7 cellular contexts compared by ENCODE assay signal in genomic region chr5:256347-256746, GRCh38. TPM values are rescaled to one million over a fixed set of nuclear protein-coding genes. Genes with fewer than 3 reads are reported as not detected.
DNase-seq lines count a peak whose midpoint lies in the region; ATAC-seq and TF ChIP-seq lines count a peak whose summit lies in the region.
"Not testable (repeated sequence)": the region's sequence is repeated elsewhere in the genome, so short reads cannot be mapped to it uniquely, and the experiment has no call there.

No MANE protein-coding gene starts in this region.

- TF ChIP-seq CTCF in HCT116 (IDR thresholded peaks at IDR 0.05 in 2 of 3, conservative IDR thresholded peaks at IDR 0.05 in 1 of 3; ENCODE audit: borderline replicate concordance in 1 of 3, insufficient read depth in 1 of 3, low read depth in 2 of 3, low read length in 2 of 3); liver (IDR thresholded peaks at IDR 0.05; ENCODE audit: low read depth, low read length, missing input control); psoas muscle (IDR thresholded peaks at IDR 0.05): not testable (repeated sequence)
- peak in 1 of 6 experiments; percentile 12 for TF ChIP-seq CTCF in Peyer's patch (IDR thresholded peaks at IDR 0.05)

- not testable (repeated sequence) for H3K9me3 ChIP-seq in HCT116 (ENCODE audit: control insufficient read depth in 1 of 2, insufficient read depth in 1 of 2, low read depth in 1 of 2, low read length in 2 of 2); Peyer's patch; liver (ENCODE audit: control insufficient read depth in 4 of 4, low read length in 3 of 4); psoas muscle

- not testable (repeated sequence) for TF ChIP-seq POLR2A in HCT116 (IDR thresholded peaks at IDR 0.05; ENCODE audit: borderline replicate concordance, extremely low read depth, insufficient read depth, insufficient read length); Peyer's patch (IDR thresholded peaks at IDR 0.05)

- not testable (repeated sequence) for H3K79me2 ChIP-seq in HCT116 (ENCODE audit: insufficient read depth, low read length)

- POLR2A ChIA-PET in HCT116 (lab: Charles Lee): not testable (repeated sequence)

- H3K4me3 Mint-ChIP-seq in activated naive CD8-positive, alpha-beta T cell treated with anti-CD3 and anti-CD28 coated beads for 36 hours: not testable (repeated sequence)

- not testable (repeated sequence) for H3K4me1 ChIP-seq in HCT116 (ENCODE audit: control insufficient read depth in 1 of 2, insufficient read depth in 2 of 2, low read length in 2 of 2); Peyer's patch; psoas muscle
- H3K4me1 ChIP-seq in liver (ENCODE audit: control insufficient read depth in 4 of 4, insufficient read depth in 4 of 4, low read length in 3 of 4): peaks cover 0 to 12% (median 4%) of the 10 kb centered on the region in 4 donors

- not testable (repeated sequence) for H4K20me1 ChIP-seq in HCT116 (ENCODE audit: insufficient read depth)

- H3K4me3 ChIP-seq in HCT116 (replicated peaks in 1 of 2; ENCODE audit: low read depth in 1 of 2, low read length in 2 of 2); Peyer's patch; liver (ENCODE audit: low read depth in 1 of 3, low read length in 3 of 3); psoas muscle: not testable (repeated sequence)

- H3K9me2 ChIP-seq in HCT116 (ENCODE audit: insufficient read depth): not testable (repeated sequence)

- H3K9ac ChIP-seq in HCT116 (ENCODE audit: low read length); liver (ENCODE audit: low read depth in 1 of 2, low read length in 2 of 2): not testable (repeated sequence)

- CTCF ChIA-PET in HCT116 (lab: Charles Lee): not testable (repeated sequence)

- H3K36me3 ChIP-seq in HCT116 (ENCODE audit: control insufficient read depth in 1 of 2, insufficient read depth in 2 of 2, low read length in 2 of 2) (peaks cover 11 to 22% of the 10 kb centered on the region in 2 experiments; a peak in 3 of 4 replicates), Peyer's patch (peaks cover 0 to 58% (median 0%) of the 10 kb centered on the region in 3 donors), liver (ENCODE audit: control insufficient read depth in 4 of 4, insufficient read depth in 3 of 4, low read depth in 1 of 4, low read length in 3 of 4) (peaks cover 8 to 13% (median 10%) of the 10 kb centered on the region in 4 donors), psoas muscle (ENCODE audit: insufficient read depth in 1 of 2, low read depth in 1 of 2) (peaks cover 2 to 60% of the 10 kb centered on the region in 2 donors)

- not testable (repeated sequence) for H3K27ac ChIP-seq in HCT116 (ENCODE audit: low read depth, low read length); psoas muscle
- H3K27ac ChIP-seq in Peyer's patch: peak overlapping the region in 2 of 4 donors; percentile 72 to 88
- peak overlapping the region; percentile 31 to 50 for H3K27ac ChIP-seq in liver (ENCODE audit: low read depth in 1 of 2, low read length in 2 of 2)

- H3K4me2 ChIP-seq in HCT116 (ENCODE audit: low read length): not testable (repeated sequence)

- H3K9me3 Mint-ChIP-seq in activated naive CD8-positive, alpha-beta T cell treated with anti-CD3 and anti-CD28 coated beads for 36 hours: not testable (repeated sequence)

- peaks cover 28% of the 10 kb centered on the region for H3K36me3 Mint-ChIP-seq in activated naive CD8-positive, alpha-beta T cell treated with anti-CD3 and anti-CD28 coated beads for 36 hours

- not testable (repeated sequence) for TF ChIP-seq RAD21 in HCT116 (IDR thresholded peaks at IDR 0.05; ENCODE audit: low read depth); liver (IDR thresholded peaks at IDR 0.05)

- not testable (repeated sequence) for H3K4me1 Mint-ChIP-seq in activated naive CD8-positive, alpha-beta T cell treated with anti-CD3 and anti-CD28 coated beads for 36 hours

- H3K27me3 Mint-ChIP-seq in activated naive CD8-positive, alpha-beta T cell treated with anti-CD3 and anti-CD28 coated beads for 36 hours: not testable (repeated sequence)

- BruUV-seq in HCT116 (replicated peaks; lab: Mats Ljungman, UMichigan): TSS peak; percentile 31

- peak overlapping the region; percentile 25 for H3K27ac Mint-ChIP-seq in activated naive CD8-positive, alpha-beta T cell treated with anti-CD3 and anti-CD28 coated beads for 36 hours

- 69% methylated on average over 8 of the region's 8 CpGs for WGBS in liver
- WGBS in psoas muscle, 3 donors: 75 to 84% (median 80%) methylated on average over 8 of the region's 8 CpGs

- DNase-seq in HCT116 (ENCODE audit: low read depth, low spot score); activated naive CD8-positive, alpha-beta T cell treated with anti-CD3 and anti-CD28 coated beads for 36 hours; psoas muscle: not testable (repeated sequence)
- DNase-seq in Peyer's patch: peak in 2 of 3 donors; percentile 65 to 85
- peak; percentile 63 for DNase-seq in Right ventricle myocardium superior
- peak; percentile 65 for DNase-seq in left ventricle myocardium superior

- H2AFZ ChIP-seq in HCT116 (ENCODE audit: low read depth, low read length, poor library complexity, severe bottlenecking): not testable (repeated sequence)

- intact Hi-C loops in HCT116 (cut with micrococcal nuclease); Right ventricle myocardium superior (cut with DNase I); left ventricle myocardium superior (cut with micrococcal nuclease); psoas muscle (cut with DNase I): not testable (repeated sequence)

- not testable (repeated sequence) for H3K27me3 ChIP-seq in HCT116 (ENCODE audit: insufficient read depth, low read length); Peyer's patch; liver (ENCODE audit: control insufficient read depth in 4 of 4, insufficient read depth in 4 of 4, low read length in 3 of 4); psoas muscle (ENCODE audit: insufficient read depth in 3 of 3, low read length in 2 of 3)

- RAD21 ChIA-PET in HCT116 (lab: Charles Lee; ENCODE audit: low non-redundant PET in 1 of 2, low total read pairs in 2 of 2, uncharacterized antibody in 2 of 2, unreplicated experiment in 2 of 2): not testable (repeated sequence)

- ATAC-seq in HCT116: not testable (repeated sequence)
- peak; percentile 93 for ATAC-seq in Right ventricle myocardium superior (ENCODE audit: poor library complexity)
- ATAC-seq in left ventricle myocardium superior: peak; percentile 95
- peak in 3 of 4 donors; percentile 26 to 65 (median 57) for ATAC-seq in psoas muscle

TF ChIP-seq in liver, 16 proteins besides CTCF, POLR2A, EP300 and RAD21:
- peak; percentile 38 to 67 for TF ChIP-seq HNF4A (conservative IDR thresholded peaks at IDR 0.05)
TF ChIP-seq in liver: peak in this region for 1; not testable (repeated sequence) for 15.

RNA-seq across cellular contexts. Expression of gene PDCD6, which starts 15.1 kb away (rescaled TPM):
- total RNA-seq in HCT116 (2021; ENCODE audit: unreplicated experiment) (107 TPM), Peyer's patch (100 to 1,000 TPM in 2 of 4 donors, 10 to 100 TPM in 2; 75.9 to 114 (median 96.0) TPM), Right ventricle myocardium superior (32.4 TPM), left ventricle myocardium superior (33.3 TPM), liver (10 to 100 TPM; 36.1 to 60.9 TPM), psoas muscle (10 to 100 TPM; 26.8 to 33.2 (median 31.4) TPM)
- 149 and 166 TPM in 2 replicates for polyA plus RNA-seq in HCT116 (2012)
- 100 to 1,000 TPM in 1 of 2 experiments, 10 to 100 TPM in 1; 97.3 to 102 TPM for total RNA-seq in activated naive CD8-positive, alpha-beta T cell treated with anti-CD3 and anti-CD28 coated beads for 36 hours
- polyA plus RNA-seq in liver (10 to 100 TPM; 55.4 to 63.9 TPM), psoas muscle (10 to 100 TPM; 36.8 to 92.4 (median 57.3) TPM)

RNA-seq across cellular contexts. Expression of gene SDHA, which starts 38.2 kb away (rescaled TPM):
- total RNA-seq in HCT116 (2021; ENCODE audit: unreplicated experiment): 134 TPM
- 133 and 143 TPM in 2 replicates for polyA plus RNA-seq in HCT116 (2012)
- 100 to 1,000 TPM in 3 of 4 donors, 10 to 100 TPM in 1; 94.9 to 253 (median 207) TPM for total RNA-seq in Peyer's patch
- total RNA-seq in activated naive CD8-positive, alpha-beta T cell treated with anti-CD3 and anti-CD28 coated beads for 36 hours: 100 to 1,000 TPM; 146 to 149 TPM
- total RNA-seq in Right ventricle myocardium superior: 837 TPM
- 876 TPM for total RNA-seq in left ventricle myocardium superior
- 100 to 1,000 TPM in 1 of 2 donors, 10 to 100 TPM in 1; 79.2 to 172 TPM for total RNA-seq in liver
- polyA plus RNA-seq in liver: 100 to 1,000 TPM; 147 to 215 TPM
- 100 to 1,000 TPM; 269 to 363 (median 314) TPM for total RNA-seq in psoas muscle
- 100 to 1,000 TPM; 160 to 205 (median 205) TPM for polyA plus RNA-seq in psoas muscle

RNA-seq across cellular contexts. Expression of gene CCDC127, which starts 38.4 kb away (rescaled TPM):
- total RNA-seq in HCT116 (2021; ENCODE audit: unreplicated experiment) (5.1 TPM), Peyer's patch (1 to 10 TPM; 4.1 to 9.0 (median 7.2) TPM), Right ventricle myocardium superior (8.1 TPM), left ventricle myocardium superior (7.7 TPM), liver (1 to 10 TPM; 1.9 to 2.3 TPM), psoas muscle (1 to 10 TPM; 6.9 to 9.6 (median 7.4) TPM)
- 2.2 and 2.8 TPM in 2 replicates for polyA plus RNA-seq in HCT116 (2012)
- total RNA-seq in activated naive CD8-positive, alpha-beta T cell treated with anti-CD3 and anti-CD28 coated beads for 36 hours: 1 to 10 TPM; 5.3 to 5.9 TPM
- polyA plus RNA-seq in liver (1 to 10 TPM; 1.1 to 2.6 TPM), psoas muscle (10 to 100 TPM in 1 of 3 donors, 1 to 10 TPM in 2; 4.1 to 11.2 (median 5.5) TPM)
